Comparison of ENCODE assay signal across 18 cellular contexts in the genomic region with DNA sequence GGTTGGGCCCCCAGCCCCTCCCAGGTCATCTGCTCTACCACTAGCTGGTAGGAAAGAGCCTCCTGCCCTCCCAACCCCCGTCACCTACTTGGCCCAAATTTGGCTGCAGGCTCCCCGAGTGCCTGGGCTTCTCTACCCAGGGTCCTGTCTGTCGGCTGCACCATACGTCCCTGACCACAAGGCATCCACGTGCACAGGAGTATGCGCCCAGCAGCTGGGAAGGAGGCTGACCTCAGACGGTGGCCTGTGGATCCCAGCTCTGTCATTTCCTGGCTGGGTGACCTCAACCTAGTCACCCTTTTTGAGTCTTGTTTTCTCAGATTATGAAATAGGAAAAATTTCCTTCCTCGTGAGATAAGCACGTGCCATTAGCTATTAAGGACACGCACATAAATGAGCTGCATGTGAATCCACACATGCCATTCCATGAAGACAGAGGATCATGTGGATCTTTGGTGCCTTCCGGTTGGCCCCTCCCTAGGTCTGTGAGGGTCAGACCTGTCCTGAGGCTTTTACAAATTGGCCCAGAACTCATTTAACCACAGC. TPM values are rescaled to one million over a fixed set of nuclear protein-coding genes. Genes with fewer than 3 reads are reported as not detected.
DNase-seq lines count a peak whose midpoint lies in the region; ATAC-seq, FAIRE-seq and TF ChIP-seq lines count a peak whose summit lies in the region.
"Had no signal": no experiment of that assay in that cellular context is flagged by ENCODE, and none has a peak within 500 bp of the region (broad histone marks: within the 10 kb centered on the region; RNA-seq: fewer than 3 reads in every experiment).

No MANE protein-coding gene starts in this region.

- no peaks in the 10 kb centered on the region for H3K9me3 Mint-ChIP-seq in activated naive CD8-positive, alpha-beta T cell treated with anti-CD3 and anti-CD28 coated beads, Interleukin-2, amount 10 ng/mL, durations not matched to agents 7 days and 5 days
- H3K9me3 Mint-ChIP-seq in activated naive CD8-positive, alpha-beta T cell treated with anti-CD3 and anti-CD28 coated beads, Interleukin-2, amount 50 U/mL, for 24 hours: no peaks in the 10 kb centered on the region
- H3K9me3 Mint-ChIP-seq: activated T-helper 1 cell treated with anti-CD3 and anti-CD28 coated beads, Interleukin-12 subunit alpha, Interleukin-12 subunit beta, Interleukin-2, Interleukin-4 antibody, amounts not matched to agents 30 ng/mL and 10 ng/mL and 1 ng/mL, durations not matched to agents 14 hours and 24 hours and 36 hours; neural crest cell had no signal

- H3K4me1 ChIP-seq in HepG2 (ENCODE audit: insufficient read depth, low read length): no peaks in the 10 kb centered on the region
- no peaks in the 10 kb centered on the region for H3K4me1 ChIP-seq in thyroid gland
- peaks cover 3% of the 10 kb centered on the region for H3K4me1 ChIP-seq in hepatocyte (ENCODE audit: insufficient read depth)

- no peak overlapping the region for H3K9ac ChIP-seq in HepG2 (ENCODE audit: insufficient read depth, low read depth, low read length)

- POLR2A ChIA-PET in activated naive CD8-positive, alpha-beta T cell treated with anti-CD3 and anti-CD28 coated beads, Interleukin-2, amount 10 ng/mL, durations not matched to agents 7 days and 5 days (lab: Charles Lee): interaction anchor here (1.4 kb wide), 1 partner anchor 13 kb away, joined by 3 read pairs; no protein-coding TSS in a partner anchor
- POLR2A ChIA-PET in HepG2 (lab: Yijun Ruan, JAX): interaction anchor here (0.9 to 3.0 kb wide), 4 partner anchors 10 to 44 kb away, joined by 3 to 26 read pairs (median 4); a partner anchor contains a TSS

- TF ChIP-seq RAD21 in HepG2 (CRISPR knock-in tag; IDR thresholded peaks at IDR 0.05): no peak

- H3K27ac ChIP-seq in coronary artery (peak overlapping the region in 1 of 2 donors; percentile 31), HepG2 (ENCODE audit: extremely low read length, insufficient read depth, low read length) (peak overlapping the region; percentile 22), thyroid gland (no peak overlapping the region), hepatocyte (no peak overlapping the region)

- TF ChIP-seq EP300 in HepG2 (IDR thresholded peaks at IDR 0.05; ENCODE audit: low read depth in 2 of 2, low read length in 2 of 2) (no peak), HepG2 (CRISPR knock-in tag; IDR thresholded peaks at IDR 0.05; ENCODE audit: borderline replicate concordance) (no peak)

- H3K4me3 ChIP-seq in coronary artery: no peak overlapping the region
- no peak overlapping the region for H3K4me3 ChIP-seq in HepG2 (replicated peaks in 1 of 3; ENCODE audit: insufficient read depth in 1 of 3, low read depth in 2 of 3, low read length in 3 of 3)
- H3K4me3 ChIP-seq in thyroid gland (replicated peaks in 1 of 3): no peak overlapping the region
- H3K4me3 ChIP-seq in hepatocyte: no peak overlapping the region
- H3K4me3 ChIP-seq: breast epithelium had no signal

- H3K79me2 ChIP-seq in HepG2 (ENCODE audit: insufficient read depth, low read length) (no peaks in the 10 kb centered on the region), hepatocyte (no peaks in the 10 kb centered on the region)

- in situ Hi-C loops in HepG2 (cut with HindIII; ENCODE audit: extremely low pct_ligation_motif_present, low pct_unique_long_range_greater_than_20kb): no loop called here

- H3K4me2 ChIP-seq in HepG2 (ENCODE audit: low read depth, low read length): no peak overlapping the region
- no peak overlapping the region for H3K4me2 ChIP-seq in hepatocyte

- no TSS peak for BruUV-seq in HepG2 (replicated peaks; lab: Mats Ljungman, UMichigan)

- no peaks in the 10 kb centered on the region for H3K9me3 ChIP-seq in HepG2 (ENCODE audit: low read length)
- no peaks in the 10 kb centered on the region for H3K9me3 ChIP-seq in thyroid gland
- no peaks in the 10 kb centered on the region for H3K9me3 ChIP-seq in hepatocyte (ENCODE audit: low read depth)
- H3K9me3 ChIP-seq: breast epithelium had no signal

- no peak for ATAC-seq in activated naive CD8-positive, alpha-beta T cell treated with anti-CD3 and anti-CD28 coated beads, Interleukin-2, amount 10 ng/mL, durations not matched to agents 7 days and 5 days (ENCODE audit: low read depth)
- no peak for ATAC-seq in activated naive CD8-positive, alpha-beta T cell treated with anti-CD3 and anti-CD28 coated beads, Interleukin-2, amount 50 U/mL, for 24 hours
- ATAC-seq in HepG2 (peak; percentile 23), HG03342 (IDR thresholded peaks at IDR 0.05; ENCODE audit: unreplicated experiment) (no peak)
- ATAC-seq: activated CD4-positive, alpha-beta T cell treated with anti-CD3 and anti-CD28 coated beads for 36 hours had no signal

- no peak for DNase-seq in activated naive CD8-positive, alpha-beta T cell treated with anti-CD3 and anti-CD28 coated beads, Interleukin-2, amount 10 ng/mL, durations not matched to agents 7 days and 5 days
- no peak for DNase-seq in activated naive CD8-positive, alpha-beta T cell treated with anti-CD3 and anti-CD28 coated beads, Interleukin-2, amount 50 U/mL, for 24 hours
- DNase-seq in coronary artery (ENCODE audit: low spot score) (peak; percentile 74), HepG2 (ENCODE audit: low spot score) (no peak), thyroid gland (peak; percentile 13 to 18), hepatocyte (ENCODE audit: low spot score) (no peak), RPMI8226 (no peak)
- DNase-seq: activated CD4-positive, alpha-beta T cell treated with anti-CD3 and anti-CD28 coated beads for 36 hours; islet precursor cell; NCI-H1105; NCI-H748 treated with DMSO at 0.1 percent for 48 hours had no signal

- CTCF ChIA-PET in HepG2 (lab: Yijun Ruan, JAX; ENCODE audit: low intra/inter-chr PET ratio, low total read pairs): no interaction called here

- no peak for FAIRE-seq in HepG2 (lab: Jason Lieb, UNC)
- FAIRE-seq: A204.1, H1, urothelium cell line had no signal

- peaks cover 6% of the 10 kb centered on the region for H3K36me3 Mint-ChIP-seq in activated naive CD8-positive, alpha-beta T cell treated with anti-CD3 and anti-CD28 coated beads, Interleukin-2, amount 10 ng/mL, durations not matched to agents 7 days and 5 days
- peaks cover 3% of the 10 kb centered on the region for H3K36me3 Mint-ChIP-seq in activated naive CD8-positive, alpha-beta T cell treated with anti-CD3 and anti-CD28 coated beads, Interleukin-2, amount 50 U/mL, for 24 hours (ENCODE audit: low read depth)

- intact Hi-C loops in HepG2 (cut with micrococcal nuclease; ENCODE audit: unreplicated experiment): no loop called here
- intact Hi-C loops in thyroid gland (cut with DNase I): no loop called here

- H3K27ac Mint-ChIP-seq in activated naive CD8-positive, alpha-beta T cell treated with anti-CD3 and anti-CD28 coated beads, Interleukin-2, amount 10 ng/mL, durations not matched to agents 7 days and 5 days: peak overlapping the region; percentile 25
- no peak overlapping the region for H3K27ac Mint-ChIP-seq in activated naive CD8-positive, alpha-beta T cell treated with anti-CD3 and anti-CD28 coated beads, Interleukin-2, amount 50 U/mL, for 24 hours
- H3K27ac Mint-ChIP-seq: activated CD4-positive, alpha-beta T cell treated with anti-CD3 and anti-CD28 coated beads for 36 hours; activated T-helper 1 cell treated with anti-CD3 and anti-CD28 coated beads, Interleukin-12 subunit alpha, Interleukin-12 subunit beta, Interleukin-2, Interleukin-4 antibody, amounts not matched to agents 30 ng/mL and 10 ng/mL and 1 ng/mL, durations not matched to agents 14 hours and 24 hours and 36 hours had no signal

- no peaks in the 10 kb centered on the region for H3K9me2 ChIP-seq in hepatocyte (replicated peaks; ENCODE audit: insufficient read depth)

- peak in 1 of 2 experiments; percentile 25; a peak in 1 of 4 replicates for TF ChIP-seq POLR2A in HepG2 (IDR thresholded peaks at IDR 0.05; ENCODE audit: insufficient read depth in 1 of 2, low read depth in 2 of 2, low read length in 2 of 2)
- no peak for TF ChIP-seq POLR2A in thyroid gland (IDR thresholded peaks at IDR 0.05)

- H2AFZ ChIP-seq in HepG2 (ENCODE audit: low read length) (no peak overlapping the region), hepatocyte (no peak overlapping the region)

- H3K27me3 Mint-ChIP-seq in activated naive CD8-positive, alpha-beta T cell treated with anti-CD3 and anti-CD28 coated beads, Interleukin-2, amount 10 ng/mL, durations not matched to agents 7 days and 5 days: no peaks in the 10 kb centered on the region
- no peaks in the 10 kb centered on the region for H3K27me3 Mint-ChIP-seq in activated naive CD8-positive, alpha-beta T cell treated with anti-CD3 and anti-CD28 coated beads, Interleukin-2, amount 50 U/mL, for 24 hours
- H3K27me3 Mint-ChIP-seq: activated CD4-positive, alpha-beta T cell treated with anti-CD3 and anti-CD28 coated beads for 36 hours had no signal

- H3K27me3 ChIP-seq in HepG2 (ENCODE audit: control insufficient read depth in 1 of 2, insufficient read depth in 2 of 2, low read length in 2 of 2) (no peaks in the 10 kb centered on the region), thyroid gland (no peaks in the 10 kb centered on the region), hepatocyte (no peaks in the 10 kb centered on the region)
- H3K27me3 ChIP-seq: breast epithelium had no signal

- peaks cover 31 to 45% of the 10 kb centered on the region in 2 experiments for H3K36me3 ChIP-seq in HepG2 (replicated peaks in 1 of 2; ENCODE audit: control insufficient read depth in 1 of 2, insufficient read depth in 2 of 2, low read length in 2 of 2)
- H3K36me3 ChIP-seq in thyroid gland: peaks cover 14 to 16% of the 10 kb centered on the region in 2 donors
- H3K36me3 ChIP-seq in hepatocyte (replicated peaks; ENCODE audit: insufficient read depth, low read depth): no peaks in the 10 kb centered on the region
- H3K36me3 ChIP-seq: breast epithelium had no signal

- H3K4me3 Mint-ChIP-seq in activated naive CD8-positive, alpha-beta T cell treated with anti-CD3 and anti-CD28 coated beads, Interleukin-2, amount 10 ng/mL, durations not matched to agents 7 days and 5 days: no peak overlapping the region
- H3K4me3 Mint-ChIP-seq in activated naive CD8-positive, alpha-beta T cell treated with anti-CD3 and anti-CD28 coated beads, Interleukin-2, amount 50 U/mL, for 24 hours: no peak overlapping the region
- H3K4me3 Mint-ChIP-seq: activated CD4-positive, alpha-beta T cell treated with anti-CD3 and anti-CD28 coated beads for 36 hours; activated T-helper 1 cell treated with anti-CD3 and anti-CD28 coated beads, Interleukin-12 subunit alpha, Interleukin-12 subunit beta, Interleukin-2, Interleukin-4 antibody, amounts not matched to agents 30 ng/mL and 10 ng/mL and 1 ng/mL, durations not matched to agents 14 hours and 24 hours and 36 hours; neural crest cell had no signal

- H4K20me1 ChIP-seq in HepG2 (ENCODE audit: insufficient read depth, low read length) (peaks cover 3% of the 10 kb centered on the region; the same call in 1 of the 2 replicates), hepatocyte (ENCODE audit: insufficient read depth, poor library complexity, severe bottlenecking) (no peaks in the 10 kb centered on the region)

- TF ChIP-seq CTCF in coronary artery (IDR thresholded peaks at IDR 0.05): no peak
- no peak for TF ChIP-seq CTCF in HepG2 (CRISPR knock-in tag; IDR thresholded peaks at IDR 0.05)
- TF ChIP-seq CTCF in thyroid gland (IDR thresholded peaks at IDR 0.05): no peak
- no peak for TF ChIP-seq CTCF in hepatocyte (IDR thresholded peaks at IDR 0.05; ENCODE audit: poor library complexity)

- 91% methylated on average over 8 of the region's 11 CpGs for WGBS in HepG2 (ENCODE audit: low lambda C conversion rate)
- 84 to 89% methylated on average over 11 of the region's 11 CpGs for WGBS in thyroid gland, 2 donors
- 87% methylated on average over 11 of the region's 11 CpGs for WGBS in hepatocyte (ENCODE audit: low lambda C conversion rate, missing lambda C conversion rate)

- peaks cover 6% of the 10 kb centered on the region for H3K4me1 Mint-ChIP-seq in activated naive CD8-positive, alpha-beta T cell treated with anti-CD3 and anti-CD28 coated beads, Interleukin-2, amount 10 ng/mL, durations not matched to agents 7 days and 5 days
- H3K4me1 Mint-ChIP-seq in activated naive CD8-positive, alpha-beta T cell treated with anti-CD3 and anti-CD28 coated beads, Interleukin-2, amount 50 U/mL, for 24 hours: no peaks in the 10 kb centered on the region
- H3K4me1 Mint-ChIP-seq: activated CD4-positive, alpha-beta T cell treated with anti-CD3 and anti-CD28 coated beads for 36 hours; neural crest cell had no signal

RNA-seq across cellular contexts. Expression of a gene that starts 13.7 kb away (rescaled TPM):
- 10 to 100 TPM; 43.6 to 44.7 TPM for total RNA-seq in activated naive CD8-positive, alpha-beta T cell treated with anti-CD3 and anti-CD28 coated beads, Interleukin-2, amount 10 ng/mL, durations not matched to agents 7 days and 5 days
- total RNA-seq in HepG2 (2016; rRNA removed; fragmentation: Illumina TruSeq; extraction: Trizol): 11.5 and 14.9 TPM in 2 replicates
- 5.6 and 5.9 TPM in 2 replicates for total RNA-seq in HepG2 (2016; cell fraction: cytosol; rRNA removed; fragmentation: Illumina TruSeq; extraction: Trizol; ENCODE audit: low read depth)
- 11.8 and 15.0 TPM in 2 replicates for total RNA-seq in HepG2 (2016; cell fraction: insoluble cytoplasmic fraction; rRNA removed; fragmentation: Illumina TruSeq; extraction: Trizol)
- total RNA-seq in HepG2 (2016; cell fraction: membrane; rRNA removed; fragmentation: Illumina TruSeq; extraction: Trizol): 15.7 and 17.1 TPM in 2 replicates
- 11.9 and 12.4 TPM in 2 replicates for total RNA-seq in HepG2 (2016; cell fraction: nucleus; rRNA removed; fragmentation: Illumina TruSeq; extraction: Trizol)
- 11.4 and 14.7 TPM in 2 replicates for polyA plus RNA-seq in HepG2 (2011; rRNA removed)
- polyA plus RNA-seq in HepG2 (2011; cell fraction: cytosol; rRNA removed): 19.7 and 21.5 TPM in 2 replicates
- 30.1 and 37.5 TPM in 2 replicates for polyA plus RNA-seq in HepG2 (2011; cell fraction: nucleus; rRNA removed)
- polyA plus RNA-seq in HepG2 (2012): 10.9 and 13.2 TPM in 2 replicates
- 4.6 and 6.4 TPM in 2 replicates for polyA plus RNA-seq in HepG2 (2016; cell fraction: cytosol; fragmentation: Illumina TruSeq; extraction: Trizol; ENCODE audit: low read depth)
- 8.9 and 11.0 TPM in 2 replicates for polyA plus RNA-seq in HepG2 (2016; cell fraction: insoluble cytoplasmic fraction; fragmentation: Illumina TruSeq; extraction: Trizol; ENCODE audit: low read depth)
- 11.1 and 11.3 TPM in 2 replicates for polyA plus RNA-seq in HepG2 (2016; cell fraction: membrane; fragmentation: Illumina TruSeq; extraction: Trizol; ENCODE audit: low read depth)
- polyA plus RNA-seq in HepG2 (2016; cell fraction: nucleus; fragmentation: Illumina TruSeq; extraction: Trizol; ENCODE audit: insufficient read depth, low read depth): 20.3 and 20.7 TPM in 2 replicates
- polyA minus RNA-seq in HepG2 (2011; rRNA and poly(A)+ RNA removed; ENCODE audit: low replicate concordance): 41.4 and 173 TPM in 2 replicates
- 4.7 and 8.0 TPM in 2 replicates for polyA minus RNA-seq in HepG2 (2011; cell fraction: cytosol; rRNA and poly(A)+ RNA removed)
- polyA minus RNA-seq in HepG2 (2011; cell fraction: nucleus; rRNA and poly(A)+ RNA removed): 9.4 and 9.7 TPM in 2 replicates
- total RNA-seq in thyroid gland: 10 to 100 TPM; 39.3 to 62.8 (median 49.7) TPM
- 34.8 and 37.2 TPM in 2 replicates for total RNA-seq in hepatocyte
- polyA plus RNA-seq in hepatocyte: 31.5 and 35.9 TPM in 2 replicates

RNA-seq across cellular contexts. Expression of a gene that starts 14.2 kb away (rescaled TPM):
- 10 to 100 TPM; 53.4 to 57.7 TPM for total RNA-seq in activated naive CD8-positive, alpha-beta T cell treated with anti-CD3 and anti-CD28 coated beads, Interleukin-2, amount 10 ng/mL, durations not matched to agents 7 days and 5 days
- 29.7 and 43.5 TPM in 2 replicates for total RNA-seq in HepG2 (2016; rRNA removed; fragmentation: Illumina TruSeq; extraction: Trizol)
- 51.3 and 54.5 TPM in 2 replicates for total RNA-seq in HepG2 (2016; cell fraction: cytosol; rRNA removed; fragmentation: Illumina TruSeq; extraction: Trizol; ENCODE audit: low read depth)
- total RNA-seq in HepG2 (2016; cell fraction: insoluble cytoplasmic fraction; rRNA removed; fragmentation: Illumina TruSeq; extraction: Trizol): 30.1 and 40.0 TPM in 2 replicates
- 36.1 and 36.5 TPM in 2 replicates for total RNA-seq in HepG2 (2016; cell fraction: membrane; rRNA removed; fragmentation: Illumina TruSeq; extraction: Trizol)
- 41.2 and 47.0 TPM in 2 replicates for total RNA-seq in HepG2 (2016; cell fraction: nucleus; rRNA removed; fragmentation: Illumina TruSeq; extraction: Trizol)
- 51.0 and 61.0 TPM in 2 replicates for polyA plus RNA-seq in HepG2 (2011; rRNA removed)
- polyA plus RNA-seq in HepG2 (2011; cell fraction: cytosol; rRNA removed): 21.8 and 35.0 TPM in 2 replicates
- polyA plus RNA-seq in HepG2 (2011; cell fraction: nucleus; rRNA removed): 63.4 and 76.1 TPM in 2 replicates
- polyA plus RNA-seq in HepG2 (2012): 17.6 and 19.2 TPM in 2 replicates
- 15.5 and 18.0 TPM in 2 replicates for polyA plus RNA-seq in HepG2 (2016; cell fraction: cytosol; fragmentation: Illumina TruSeq; extraction: Trizol; ENCODE audit: low read depth)
- polyA plus RNA-seq in HepG2 (2016; cell fraction: insoluble cytoplasmic fraction; fragmentation: Illumina TruSeq; extraction: Trizol; ENCODE audit: low read depth): 42.8 and 45.1 TPM in 2 replicates
- polyA plus RNA-seq in HepG2 (2016; cell fraction: membrane; fragmentation: Illumina TruSeq; extraction: Trizol; ENCODE audit: low read depth): 24.2 and 30.4 TPM in 2 replicates
- polyA plus RNA-seq in HepG2 (2016; cell fraction: nucleus; fragmentation: Illumina TruSeq; extraction: Trizol; ENCODE audit: insufficient read depth, low read depth): 85.3 and 100 TPM in 2 replicates
- 50.4 and 173 TPM in 2 replicates for polyA minus RNA-seq in HepG2 (2011; rRNA and poly(A)+ RNA removed; ENCODE audit: low replicate concordance)
- 9.5 and 9.6 TPM in 2 replicates for polyA minus RNA-seq in HepG2 (2011; cell fraction: cytosol; rRNA and poly(A)+ RNA removed)
- polyA minus RNA-seq in HepG2 (2011; cell fraction: nucleus; rRNA and poly(A)+ RNA removed): 41.6 and 57.1 TPM in 2 replicates
- total RNA-seq in thyroid gland: 10 to 100 TPM; 25.3 to 37.1 (median 31.5) TPM
- total RNA-seq in hepatocyte: 26.4 and 32.8 TPM in 2 replicates
- 36.5 and 48.6 TPM in 2 replicates for polyA plus RNA-seq in hepatocyte

RNA-seq across cellular contexts. Expression of a gene that starts 15.0 kb away (rescaled TPM):
- 10 to 100 TPM; 31.5 to 34.3 TPM for total RNA-seq in activated naive CD8-positive, alpha-beta T cell treated with anti-CD3 and anti-CD28 coated beads, Interleukin-2, amount 10 ng/mL, durations not matched to agents 7 days and 5 days
- 173 and 197 TPM in 2 replicates for total RNA-seq in HepG2 (2016; rRNA removed; fragmentation: Illumina TruSeq; extraction: Trizol)
- 25.7 and 34.7 TPM in 2 replicates for total RNA-seq in HepG2 (2016; cell fraction: cytosol; rRNA removed; fragmentation: Illumina TruSeq; extraction: Trizol; ENCODE audit: low read depth)
- total RNA-seq in HepG2 (2016; cell fraction: insoluble cytoplasmic fraction; rRNA removed; fragmentation: Illumina TruSeq; extraction: Trizol): 152 and 194 TPM in 2 replicates
- 38.7 and 39.8 TPM in 2 replicates for total RNA-seq in HepG2 (2016; cell fraction: membrane; rRNA removed; fragmentation: Illumina TruSeq; extraction: Trizol)
- total RNA-seq in HepG2 (2016; cell fraction: nucleus; rRNA removed; fragmentation: Illumina TruSeq; extraction: Trizol): 130 and 153 TPM in 2 replicates
- polyA plus RNA-seq in HepG2 (2011; rRNA removed): 147 and 237 TPM in 2 replicates
- polyA plus RNA-seq in HepG2 (2011; cell fraction: cytosol; rRNA removed): 67.4 and 90.7 TPM in 2 replicates
- polyA plus RNA-seq in HepG2 (2011; cell fraction: nucleus; rRNA removed): 653 and 783 TPM in 2 replicates
- 226 and 325 TPM in 2 replicates for polyA plus RNA-seq in HepG2 (2012)
- 15.1 and 18.3 TPM in 2 replicates for polyA plus RNA-seq in HepG2 (2016; cell fraction: cytosol; fragmentation: Illumina TruSeq; extraction: Trizol; ENCODE audit: low read depth)
- 134 and 173 TPM in 2 replicates for polyA plus RNA-seq in HepG2 (2016; cell fraction: insoluble cytoplasmic fraction; fragmentation: Illumina TruSeq; extraction: Trizol; ENCODE audit: low read depth)
- 31.3 and 33.9 TPM in 2 replicates for polyA plus RNA-seq in HepG2 (2016; cell fraction: membrane; fragmentation: Illumina TruSeq; extraction: Trizol; ENCODE audit: low read depth)
- polyA plus RNA-seq in HepG2 (2016; cell fraction: nucleus; fragmentation: Illumina TruSeq; extraction: Trizol; ENCODE audit: insufficient read depth, low read depth): 236 and 246 TPM in 2 replicates
- polyA minus RNA-seq in HepG2 (2011; rRNA and poly(A)+ RNA removed; ENCODE audit: low replicate concordance): 121 and 450 TPM in 2 replicates
- polyA minus RNA-seq in HepG2 (2011; cell fraction: cytosol; rRNA and poly(A)+ RNA removed): 129 and 149 TPM in 2 replicates
- 181 and 214 TPM in 2 replicates for polyA minus RNA-seq in HepG2 (2011; cell fraction: nucleus; rRNA and poly(A)+ RNA removed)
- 10 to 100 TPM; 27.0 to 62.8 (median 43.6) TPM for total RNA-seq in thyroid gland
- total RNA-seq in hepatocyte: 41.5 and 42.3 TPM in 2 replicates
- 98.4 and 104 TPM in 2 replicates for polyA plus RNA-seq in hepatocyte

RNA-seq across cellular contexts. Expression of a gene that starts 15.1 kb away (rescaled TPM):
- 100 to 1,000 TPM; 168 to 181 TPM for total RNA-seq in activated naive CD8-positive, alpha-beta T cell treated with anti-CD3 and anti-CD28 coated beads, Interleukin-2, amount 10 ng/mL, durations not matched to agents 7 days and 5 days
- 266 and 292 TPM in 2 replicates for total RNA-seq in HepG2 (2016; rRNA removed; fragmentation: Illumina TruSeq; extraction: Trizol)
- 44.8 and 45.1 TPM in 2 replicates for total RNA-seq in HepG2 (2016; cell fraction: cytosol; rRNA removed; fragmentation: Illumina TruSeq; extraction: Trizol; ENCODE audit: low read depth)
- total RNA-seq in HepG2 (2016; cell fraction: insoluble cytoplasmic fraction; rRNA removed; fragmentation: Illumina TruSeq; extraction: Trizol): 272 and 286 TPM in 2 replicates
- 67.0 and 70.3 TPM in 2 replicates for total RNA-seq in HepG2 (2016; cell fraction: membrane; rRNA removed; fragmentation: Illumina TruSeq; extraction: Trizol)
- total RNA-seq in HepG2 (2016; cell fraction: nucleus; rRNA removed; fragmentation: Illumina TruSeq; extraction: Trizol): 147 and 162 TPM in 2 replicates
- polyA plus RNA-seq in HepG2 (2011; rRNA removed): 175 and 217 TPM in 2 replicates
- polyA plus RNA-seq in HepG2 (2011; cell fraction: cytosol; rRNA removed): 205 and 216 TPM in 2 replicates
- 144 and 152 TPM in 2 replicates for polyA plus RNA-seq in HepG2 (2011; cell fraction: nucleus; rRNA removed)
- 123 and 153 TPM in 2 replicates for polyA plus RNA-seq in HepG2 (2012)
- 13.5 and 15.8 TPM in 2 replicates for polyA plus RNA-seq in HepG2 (2016; cell fraction: cytosol; fragmentation: Illumina TruSeq; extraction: Trizol; ENCODE audit: low read depth)
- polyA plus RNA-seq in HepG2 (2016; cell fraction: insoluble cytoplasmic fraction; fragmentation: Illumina TruSeq; extraction: Trizol; ENCODE audit: low read depth): 239 and 252 TPM in 2 replicates
- polyA plus RNA-seq in HepG2 (2016; cell fraction: membrane; fragmentation: Illumina TruSeq; extraction: Trizol; ENCODE audit: low read depth): 34.0 and 38.3 TPM in 2 replicates
- 168 and 174 TPM in 2 replicates for polyA plus RNA-seq in HepG2 (2016; cell fraction: nucleus; fragmentation: Illumina TruSeq; extraction: Trizol; ENCODE audit: insufficient read depth, low read depth)
- 584 and 611 TPM in 2 replicates for polyA minus RNA-seq in HepG2 (2011; rRNA and poly(A)+ RNA removed; ENCODE audit: low replicate concordance)
- 276 and 305 TPM in 2 replicates for polyA minus RNA-seq in HepG2 (2011; cell fraction: cytosol; rRNA and poly(A)+ RNA removed)
- 187 and 203 TPM in 2 replicates for polyA minus RNA-seq in HepG2 (2011; cell fraction: nucleus; rRNA and poly(A)+ RNA removed)
- total RNA-seq in thyroid gland: 100 to 1,000 TPM; 132 to 211 (median 182) TPM
- total RNA-seq in hepatocyte: 207 and 215 TPM in 2 replicates
- 166 and 177 TPM in 2 replicates for polyA plus RNA-seq in hepatocyte

RNA-seq across cellular contexts. Expression of a gene that starts 44.4 kb away (rescaled TPM):
- total RNA-seq in activated naive CD8-positive, alpha-beta T cell treated with anti-CD3 and anti-CD28 coated beads, Interleukin-2, amount 10 ng/mL, durations not matched to agents 7 days and 5 days: 10 to 100 TPM; 10.5 to 11.1 TPM
- total RNA-seq in HepG2 (2016; rRNA removed; fragmentation: Illumina TruSeq; extraction: Trizol) (25.2 and 25.4 TPM in 2 replicates), thyroid gland (10 to 100 TPM; 13.3 to 26.6 (median 21.0) TPM), hepatocyte (26.9 and 28.7 TPM in 2 replicates)
- total RNA-seq in HepG2 (2016; cell fraction: cytosol; rRNA removed; fragmentation: Illumina TruSeq; extraction: Trizol; ENCODE audit: low read depth): 33.0 and 38.9 TPM in 2 replicates
- total RNA-seq in HepG2 (2016; cell fraction: insoluble cytoplasmic fraction; rRNA removed; fragmentation: Illumina TruSeq; extraction: Trizol): 23.9 and 27.8 TPM in 2 replicates
- total RNA-seq in HepG2 (2016; cell fraction: membrane; rRNA removed; fragmentation: Illumina TruSeq; extraction: Trizol): 43.9 and 52.8 TPM in 2 replicates
- 15.8 and 17.5 TPM in 2 replicates for total RNA-seq in HepG2 (2016; cell fraction: nucleus; rRNA removed; fragmentation: Illumina TruSeq; extraction: Trizol)
- polyA plus RNA-seq in HepG2 (2011; rRNA removed) (53.7 and 60.1 TPM in 2 replicates), hepatocyte (20.5 and 21.1 TPM in 2 replicates)
- 44.7 and 56.5 TPM in 2 replicates for polyA plus RNA-seq in HepG2 (2011; cell fraction: cytosol; rRNA removed)
- polyA plus RNA-seq in HepG2 (2011; cell fraction: nucleus; rRNA removed): 20.0 and 25.6 TPM in 2 replicates
- 17.5 and 21.3 TPM in 2 replicates for polyA plus RNA-seq in HepG2 (2012)
- 45.4 and 52.3 TPM in 2 replicates for polyA plus RNA-seq in HepG2 (2016; cell fraction: cytosol; fragmentation: Illumina TruSeq; extraction: Trizol; ENCODE audit: low read depth)
- 31.2 and 31.8 TPM in 2 replicates for polyA plus RNA-seq in HepG2 (2016; cell fraction: insoluble cytoplasmic fraction; fragmentation: Illumina TruSeq; extraction: Trizol; ENCODE audit: low read depth)
- 53.1 and 57.7 TPM in 2 replicates for polyA plus RNA-seq in HepG2 (2016; cell fraction: membrane; fragmentation: Illumina TruSeq; extraction: Trizol; ENCODE audit: low read depth)
- 33.0 and 35.6 TPM in 2 replicates for polyA plus RNA-seq in HepG2 (2016; cell fraction: nucleus; fragmentation: Illumina TruSeq; extraction: Trizol; ENCODE audit: insufficient read depth, low read depth)
- polyA minus RNA-seq in HepG2 (2011; rRNA and poly(A)+ RNA removed; ENCODE audit: low replicate concordance): 13.9 and 44.9 TPM in 2 replicates
- 11.1 and 12.6 TPM in 2 replicates for polyA minus RNA-seq in HepG2 (2011; cell fraction: cytosol; rRNA and poly(A)+ RNA removed)
- polyA minus RNA-seq in HepG2 (2011; cell fraction: nucleus; rRNA and poly(A)+ RNA removed): 11.3 and 19.4 TPM in 2 replicates

Comparison
In these comparisons a context has a peak if more than half of its experiments do, and no peak if none do; other contexts are left out.
1. DNase-seq: peak in coronary artery (single experiment) and thyroid gland (2 of 2); none in activated naive CD8-positive, alpha-beta T cell treated with anti-CD3 and anti-CD28 coated beads, Interleukin-2, amount 10 ng/mL, durations not matched to agents 7 days and 5 days (single experiment), activated naive CD8-positive, alpha-beta T cell treated with anti-CD3 and anti-CD28 coated beads, Interleukin-2, amount 50 U/mL, for 24 hours (single experiment), HepG2 (single experiment), hepatocyte (single experiment) and RPMI8226 (single experiment).